8 cellular contexts compared by ENCODE assay signal in the genomic region with DNA sequence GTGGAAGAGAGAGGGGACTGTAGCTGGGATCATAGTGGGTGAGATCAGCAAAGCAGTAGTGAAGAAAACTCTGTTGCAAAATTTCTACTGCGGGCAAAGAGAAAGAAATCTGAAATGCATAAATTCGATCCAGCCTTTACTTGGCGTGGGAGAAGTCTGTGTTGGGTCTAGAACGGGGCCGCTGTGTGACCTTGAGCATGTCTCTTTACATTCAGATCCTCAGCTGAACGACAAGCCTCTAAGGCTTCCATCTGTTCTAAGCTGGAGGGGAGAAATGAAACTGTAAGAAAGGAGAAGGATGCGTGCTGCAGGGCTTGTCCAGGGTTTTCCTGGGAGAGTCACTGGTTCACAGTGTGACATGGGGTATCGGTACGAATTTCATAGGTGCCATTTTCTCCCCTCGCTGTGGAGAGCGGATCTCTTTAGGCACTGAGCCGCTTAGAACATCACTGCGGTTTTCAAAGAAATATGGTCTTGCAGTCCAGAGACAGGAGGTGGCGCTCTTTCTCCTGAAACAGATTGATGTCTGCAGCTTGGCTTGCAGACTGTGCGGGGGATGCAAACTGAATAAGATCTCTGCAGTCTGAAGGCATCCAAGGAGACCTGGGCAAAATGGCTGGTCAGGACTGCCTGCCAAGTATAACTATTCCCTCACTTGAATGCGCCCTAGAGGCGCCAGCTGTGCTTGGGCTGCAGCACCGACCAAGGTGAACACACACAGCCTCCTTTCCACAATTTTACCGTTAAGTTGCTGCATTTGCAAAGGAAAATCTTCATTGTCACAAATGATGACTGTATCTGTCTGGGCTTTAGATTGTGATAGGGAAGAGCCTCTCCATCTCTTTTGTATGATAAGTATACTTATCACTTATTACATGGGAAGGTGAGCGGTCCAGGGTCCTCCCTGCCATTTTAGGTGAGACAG.
DNase-seq lines count a peak whose midpoint lies in the region; ATAC-seq and TF ChIP-seq lines count a peak whose summit lies in the region.

No MANE protein-coding gene starts in this region.

- H3K4me3 ChIP-seq in H7 (ENCODE audit: insufficient read depth, low read depth, low read length) (no peak overlapping the region), SU-DHL-6 (ENCODE audit: insufficient read depth, low read length, poor library complexity, severe bottlenecking) (no peak overlapping the region)

- no peak overlapping the region for H3K27ac ChIP-seq in SU-DHL-6 (ENCODE audit: low read depth, low read length)

- no peaks in the 10 kb centered on the region for H3K9me2 ChIP-seq in SU-DHL-6 (replicated peaks; ENCODE audit: insufficient read depth, low read length)

- H3K4me2 ChIP-seq in SU-DHL-6 (ENCODE audit: low read depth, low read length, poor library complexity, severe bottlenecking), result no peak overlapping the region

- no peak overlapping the region for H3K9ac ChIP-seq in SU-DHL-6 (ENCODE audit: low read length)

- peak; percentile 88 for DNase-seq in ELR (ENCODE audit: low read depth)
- DNase-seq in H7, result peak; percentile 69
- DNase-seq in NCI-H1092 (lab: John Stamatoyannopoulos, UW), result peak; percentile 80
- peak; percentile 69 for DNase-seq in activated naive CD8-positive, alpha-beta T cell treated with anti-CD3 and anti-CD28 coated beads, Interleukin-2, amount 50 U/mL, for 16 hours (ENCODE audit: low read depth, low spot score)
- peak; percentile 71 for DNase-seq in left cardiac atrium
- DNase-seq in renal cortical epithelial cell (ENCODE audit: low read depth), result peak; percentile 88

- H3K27me3 ChIP-seq in H7 (ENCODE audit: control insufficient read depth, insufficient read depth, low read length) (no peaks in the 10 kb centered on the region), SU-DHL-6 (ENCODE audit: low read length) (no peaks in the 10 kb centered on the region)

- TF ChIP-seq CTCF in SU-DHL-6 (IDR thresholded peaks at IDR 0.05; ENCODE audit: insufficient read depth, low read length, poor library complexity, severe bottlenecking), result peak; percentile 43

- H3K36me3 ChIP-seq in H7 (replicated peaks; ENCODE audit: control insufficient read depth, insufficient read depth, low read length) (no peaks in the 10 kb centered on the region), SU-DHL-6 (ENCODE audit: low read length) (no peaks in the 10 kb centered on the region)

- H2AFZ ChIP-seq in SU-DHL-6 (ENCODE audit: low read depth, low read length, severe bottlenecking), result no peak overlapping the region

- intact Hi-C loops in left cardiac atrium (cut with DNase I), result loop anchor here (5.0 to 10.0 kb wide), 2 partner anchors 133 to 135 kb away; a partner anchor contains a TSS

- H3K79me2 ChIP-seq in SU-DHL-6 (ENCODE audit: insufficient read depth, low read length), result no peaks in the 10 kb centered on the region

- peak; percentile 91 to 93 for ATAC-seq in left cardiac atrium
- no peak for ATAC-seq in GM21360 (IDR thresholded peaks at IDR 0.05; ENCODE audit: unreplicated experiment)

- H4K20me1 ChIP-seq in SU-DHL-6 (ENCODE audit: low read depth, low read length), result no peaks in the 10 kb centered on the region

- H3K9me3 ChIP-seq in SU-DHL-6 (ENCODE audit: insufficient read depth, low read length), result no peaks in the 10 kb centered on the region

- H3F3A ChIP-seq in SU-DHL-6 (ENCODE audit: insufficient read depth), result no peaks in the 10 kb centered on the region
